Comparison of ENCODE assay signal across 1 cellular context in genomic region chr21:43868461-43868860, GRCh38.
TF ChIP-seq lines count a peak whose summit lies in the region.

No MANE protein-coding gene starts in this region.

TF ChIP-seq in WTC11, 78 proteins besides CTCF, POLR2A, EP300 and RAD21 (continued from another document):
- no peak for TF ChIP-seq E2F4 (CRISPR knock-in tag; IDR thresholded peaks at IDR 0.05; ENCODE audit: borderline replicate concordance, low read depth)
- no peak for TF ChIP-seq FOXP4 (CRISPR knock-in tag; IDR thresholded peaks at IDR 0.05)
- no peak for TF ChIP-seq GRHL2 (CRISPR knock-in tag; IDR thresholded peaks at IDR 0.05; ENCODE audit: insufficient replicate concordance, severe bottlenecking)
- no peak for TF ChIP-seq RORB (CRISPR knock-in tag; IDR thresholded peaks at IDR 0.05)
- TF ChIP-seq NR1H2 (CRISPR knock-in tag; IDR thresholded peaks at IDR 0.05), result no peak
- no peak for TF ChIP-seq MLX (CRISPR knock-in tag; IDR thresholded peaks at IDR 0.05)
- TF ChIP-seq ZNF425 (CRISPR knock-in tag; conservative IDR thresholded peaks at IDR 0.05), result no peak
- TF ChIP-seq ZNF263 (CRISPR knock-in tag; IDR thresholded peaks at IDR 0.05; ENCODE audit: low read depth), result no peak
TF ChIP-seq in WTC11: peak in this region for 0.
